ENCODE assay signal across 11 cellular contexts in the genomic region with DNA sequence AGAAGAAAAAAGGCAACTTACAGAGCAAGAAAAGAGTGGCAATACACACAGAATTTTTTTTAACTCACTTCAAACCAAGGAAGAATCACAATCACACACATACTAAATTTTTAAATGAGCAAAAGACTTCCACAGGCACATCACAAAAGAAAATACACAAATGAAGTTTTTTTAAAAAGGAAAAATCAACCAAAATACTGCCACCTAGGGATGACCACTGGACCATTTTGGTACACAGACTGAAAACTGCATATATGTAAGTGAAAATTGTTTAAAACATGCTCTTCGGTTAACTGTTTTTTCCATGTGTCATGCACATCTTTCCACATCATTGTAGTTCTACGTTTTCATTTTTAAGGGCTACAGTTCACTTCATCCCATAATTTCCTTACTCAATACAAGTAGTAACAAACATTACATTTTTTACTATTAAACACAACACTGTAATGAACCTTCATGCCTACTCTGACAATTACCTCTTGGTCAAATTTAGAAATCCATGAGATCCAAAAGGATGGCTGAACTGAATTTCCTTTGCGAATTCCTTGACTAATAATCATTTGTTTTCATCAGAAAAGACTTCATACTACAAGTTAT.
DNase-seq lines count a peak whose midpoint lies in the region; ATAC-seq and TF ChIP-seq lines count a peak whose summit lies in the region.
"Had no signal": no experiment of that assay in that cellular context is flagged by ENCODE, and none has a peak within 500 bp of the region (broad histone marks: within the 10 kb centered on the region; RNA-seq: fewer than 3 reads in every experiment).

No MANE protein-coding gene starts in this region.

- WGBS in adrenal gland, 4 donors, result 92 to 97% (median 94%) methylated on average over 3 of the region's 3 CpGs
- WGBS in stomach, 5 donors, result 89 to 96% (median 92%) methylated on average over 3 of the region's 3 CpGs

- H3K27me3 Mint-ChIP-seq in CD4-positive, alpha-beta T cell, result no peaks in the 10 kb centered on the region
- H3K27me3 Mint-ChIP-seq: activated naive CD8-positive, alpha-beta T cell treated with anti-CD3 and anti-CD28 coated beads, Interleukin-2, amount 50 U/mL, for 24 hours had no signal

- DNase-seq in CD4-positive, alpha-beta T cell, result no peak
- DNase-seq in HFF-Myc (ENCODE audit: extremely low read depth, low read depth) (no peak), astrocyte of the cerebellum (ENCODE audit: low read depth) (no peak), lower lobe of right lung (no peak), adrenal gland (no peak), NCI-H82 (lab: John Stamatoyannopoulos, UW) (no peak), stomach (no peak)
- no peak for DNase-seq in activated CD4-positive, alpha-beta T cell treated with anti-CD3 and anti-CD28 coated beads, Interleukin-2, amount 50 U/mL, for 1 hour
- DNase-seq: activated naive CD8-positive, alpha-beta T cell treated with anti-CD3 and anti-CD28 coated beads, Interleukin-2, amount 50 U/mL, for 24 hours; SHP77 treated with DMSO at 0.1 percent for 48 hours had no signal

- H3K36me3 Mint-ChIP-seq in CD4-positive, alpha-beta T cell (ENCODE audit: low read depth), result peaks cover 26% of the 10 kb centered on the region

- H3K4me3 Mint-ChIP-seq in CD4-positive, alpha-beta T cell, result no peak overlapping the region
- H3K4me3 Mint-ChIP-seq: activated naive CD8-positive, alpha-beta T cell treated with anti-CD3 and anti-CD28 coated beads, Interleukin-2, amount 50 U/mL, for 24 hours had no signal

- no peak overlapping the region for H3K4me3 ChIP-seq in HFF-Myc (replicated peaks; ENCODE audit: low read depth, low read length)
- no peak overlapping the region for H3K4me3 ChIP-seq in astrocyte of the cerebellum (ENCODE audit: low read depth, low read length)
- no peak overlapping the region for H3K4me3 ChIP-seq in lower lobe of right lung
- H3K4me3 ChIP-seq in adrenal gland, result no peak overlapping the region
- H3K4me3 ChIP-seq in stomach, result no peak overlapping the region
- H3K4me3 ChIP-seq: skin epidermis had no signal

- in situ Hi-C loops in astrocyte of the cerebellum (cut with HindIII; ENCODE audit: low sequenced_read_pairs), result no loop called here

- H3K36me3 ChIP-seq in lower lobe of right lung (no peaks in the 10 kb centered on the region), adrenal gland (replicated peaks in 1 of 2) (no peaks in the 10 kb centered on the region), stomach (no peaks in the 10 kb centered on the region)

- ATAC-seq in CD4-positive, alpha-beta T cell (ENCODE audit: poor library complexity), result no peak
- ATAC-seq in lower lobe of right lung, result no peak
- ATAC-seq: activated naive CD8-positive, alpha-beta T cell treated with anti-CD3 and anti-CD28 coated beads, Interleukin-2, amount 50 U/mL, for 24 hours had no signal

- no peaks in the 10 kb centered on the region for H3K27me3 ChIP-seq in CD4-positive, alpha-beta T cell (ENCODE audit: control insufficient read depth, insufficient read depth, low read length)
- H3K27me3 ChIP-seq in lower lobe of right lung (ENCODE audit: low read depth) (no peaks in the 10 kb centered on the region), adrenal gland (no peaks in the 10 kb centered on the region), stomach (no peaks in the 10 kb centered on the region)

- no peaks in the 10 kb centered on the region for H3K9me3 Mint-ChIP-seq in CD4-positive, alpha-beta T cell
- H3K9me3 Mint-ChIP-seq: activated naive CD8-positive, alpha-beta T cell treated with anti-CD3 and anti-CD28 coated beads, Interleukin-2, amount 50 U/mL, for 24 hours had no signal

- H3K27ac ChIP-seq in CD4-positive, alpha-beta T cell (ENCODE audit: low read depth, low read length), result no peak overlapping the region
- H3K27ac ChIP-seq in lower lobe of right lung (no peak overlapping the region), adrenal gland (no peak overlapping the region), stomach (no peak overlapping the region)
- H3K27ac ChIP-seq: skin epidermis had no signal

- POLR2A ChIA-PET in CD4-positive, alpha-beta T cell (lab: Charles Lee), result no interaction called here

- H3K4me1 ChIP-seq in lower lobe of right lung (no peaks in the 10 kb centered on the region), adrenal gland (replicated peaks in 1 of 2) (no peaks in the 10 kb centered on the region), stomach (peaks cover 0 to 27% (median 15%) of the 10 kb centered on the region in 4 donors)

- H3K4me1 Mint-ChIP-seq in CD4-positive, alpha-beta T cell (ENCODE audit: low read depth), result peaks cover 60% of the 10 kb centered on the region

- no peak overlapping the region for H3K27ac Mint-ChIP-seq in CD4-positive, alpha-beta T cell
- H3K27ac Mint-ChIP-seq: activated naive CD8-positive, alpha-beta T cell treated with anti-CD3 and anti-CD28 coated beads, Interleukin-2, amount 50 U/mL, for 24 hours had no signal

- no peak for TF ChIP-seq EP300 in stomach (IDR thresholded peaks at IDR 0.05)

- intact Hi-C loops in CD4-positive, alpha-beta T cell (cut with DNase I, micrococcal nuclease), result no loop called here
- intact Hi-C loops in lower lobe of right lung (cut with DNase I), result no loop called here
- intact Hi-C loops in adrenal gland (cut with DNase I), result no loop called here
- intact Hi-C loops in stomach (cut with DNase I; ENCODE audit: low total_unique reads), result no loop called here

- peak; percentile 30 for TF ChIP-seq CTCF in CD4-positive, alpha-beta T cell (IDR thresholded peaks at IDR 0.05)
- TF ChIP-seq CTCF in HFF-Myc (IDR thresholded peaks at IDR 0.05; ENCODE audit: low read depth, low read length, missing control alignments) (peak; percentile 25), astrocyte of the cerebellum (IDR thresholded peaks at IDR 0.05; ENCODE audit: low read depth, low read length, missing control alignments) (peak; percentile 51), lower lobe of right lung (IDR thresholded peaks at IDR 0.05) (peak; percentile 13), adrenal gland (IDR thresholded peaks at IDR 0.05) (no peak), stomach (IDR thresholded peaks at IDR 0.05) (no peak)

- no peaks in the 10 kb centered on the region for H3K9me3 ChIP-seq in CD4-positive, alpha-beta T cell (ENCODE audit: control insufficient read depth, low read length)
- H3K9me3 ChIP-seq in lower lobe of right lung, result no peaks in the 10 kb centered on the region
- H3K9me3 ChIP-seq in adrenal gland (replicated peaks in 1 of 3), result peaks cover 0 to 3% (median 0%) of the 10 kb centered on the region in 3 donors
- H3K9me3 ChIP-seq in stomach, result peaks cover 0 to 5% (median 0%) of the 10 kb centered on the region in 4 donors

- no peak for TF ChIP-seq POLR2A in adrenal gland (IDR thresholded peaks at IDR 0.05)
- TF ChIP-seq POLR2A in stomach (IDR thresholded peaks at IDR 0.05), result no peak

- CTCF ChIA-PET in CD4-positive, alpha-beta T cell (lab: Charles Lee), result no interaction called here

Comparison
In these comparisons a context has a peak if more than half of its experiments do, and no peak if none do; other contexts are left out.
1. CTCF ChIP-seq: peak in CD4-positive, alpha-beta T cell (single experiment), HFF-Myc (single experiment), astrocyte of the cerebellum (single experiment) and lower lobe of right lung (single experiment); none in adrenal gland (0 of 6) and stomach (0 of 7).